Comparison of ENCODE assay signal across 14 cellular contexts in genomic region chr1:194078765-194079164, GRCh38.
DNase-seq lines count a peak whose midpoint lies in the region; ATAC-seq and TF ChIP-seq lines count a peak whose summit lies in the region.
"Had no signal": no experiment of that assay in that cellular context is flagged by ENCODE, and none has a peak within 500 bp of the region (broad histone marks: within the 10 kb centered on the region; RNA-seq: fewer than 3 reads in every experiment).

No MANE protein-coding gene starts in this region.

- no peaks in the 10 kb centered on the region for H3K9me3 Mint-ChIP-seq in HFFc6
- H3K9me3 Mint-ChIP-seq in nephron progenitor cell = peaks cover 15% of the 10 kb centered on the region

- CTCF ChIA-PET in HEK293T (lab: Yijun Ruan, JAX) = no interaction called here

- ATAC-seq in GM18517 (IDR thresholded peaks at IDR 0.05; ENCODE audit: unreplicated experiment) = peak; percentile 51
- ATAC-seq in GM21423 (IDR thresholded peaks at IDR 0.05; ENCODE audit: unreplicated experiment) = peak; percentile 61
- peak; percentile 83 for ATAC-seq in HG02938 (IDR thresholded peaks at IDR 0.05; ENCODE audit: unreplicated experiment)
- ATAC-seq in HG03565 (IDR thresholded peaks at IDR 0.05; ENCODE audit: unreplicated experiment) = peak; percentile 63
- ATAC-seq: activated T-cell treated with anti-CD3 and anti-CD28 coated beads, Interleukin-2, amount 50 U/mL, for 4 hours had no signal

- DNase-seq in HEK293T (ENCODE audit: extremely low spot score) (no peak), HFFc6 (no peak), cerebellar cortex (ENCODE audit: low spot score) (no peak), nephron progenitor cell (no peak)
- DNase-seq: activated CD4-positive, alpha-beta memory T cell treated with anti-CD3 and anti-CD28 coated beads for 36 hours; activated T-cell treated with anti-CD3 and anti-CD28 coated beads, Interleukin-2, amount 50 U/mL, for 4 hours; caudate nucleus; GM23248; NCI-H2029; stimulated activated CD4-positive, alpha-beta T cell treated with anti-CD3 and anti-CD28 coated beads, Interleukin-15, amount 100 ng/mL, for 24 hours had no signal

- H3K27me3 Mint-ChIP-seq in HFFc6 (ENCODE audit: insufficient read depth) (no peaks in the 10 kb centered on the region), nephron progenitor cell (ENCODE audit: low read depth, poor library complexity) (peaks cover 3% of the 10 kb centered on the region)
- H3K27me3 Mint-ChIP-seq: activated CD4-positive, alpha-beta memory T cell treated with anti-CD3 and anti-CD28 coated beads for 36 hours had no signal

- TF ChIP-seq CTCF in HFFc6 (IDR thresholded peaks at IDR 0.05) (no peak), nephron progenitor cell (IDR thresholded peaks at IDR 0.05) (no peak)

- H3K4me1 Mint-ChIP-seq in HFFc6 (ENCODE audit: low read depth) (no peaks in the 10 kb centered on the region), nephron progenitor cell (peaks cover 8% of the 10 kb centered on the region)

- H3K27ac Mint-ChIP-seq in HFFc6 (no peak overlapping the region), nephron progenitor cell (no peak overlapping the region)
- H3K27ac Mint-ChIP-seq: activated CD4-positive, alpha-beta memory T cell treated with anti-CD3 and anti-CD28 coated beads for 36 hours had no signal

- H3K4me3 Mint-ChIP-seq in HFFc6 = no peak overlapping the region
- H3K4me3 Mint-ChIP-seq in nephron progenitor cell = no peak overlapping the region
- H3K4me3 Mint-ChIP-seq: activated CD4-positive, alpha-beta memory T cell treated with anti-CD3 and anti-CD28 coated beads for 36 hours; activated T-cell treated with anti-CD3 and anti-CD28 coated beads, Interleukin-2, amount 50 U/mL, for 4 hours had no signal

- H3K36me3 Mint-ChIP-seq in HFFc6 (ENCODE audit: low read depth) = no peaks in the 10 kb centered on the region
- H3K36me3 Mint-ChIP-seq in nephron progenitor cell (ENCODE audit: low read depth) = no peaks in the 10 kb centered on the region

- POLR2A ChIA-PET in HEK293T (lab: Yijun Ruan, JAX) = no interaction called here

TF ChIP-seq in HEK293T, 16 proteins besides CTCF, POLR2A, EP300 and RAD21:
- TF ChIP-seq SP1 (IDR thresholded peaks at IDR 0.05) (no peak), LEF1 (IDR thresholded peaks at IDR 0.05; ENCODE audit: borderline replicate concordance) (no peak), SUZ12 (IDR thresholded peaks at IDR 0.05) (no peak), FOXK2 (IDR thresholded peaks at IDR 0.05) (no peak), CTBP1 (IDR thresholded peaks at IDR 0.05; ENCODE audit: borderline replicate concordance) (no peak), FOXM1 (IDR thresholded peaks at IDR 0.05; ENCODE audit: borderline replicate concordance) (no peak), HDGF (IDR thresholded peaks at IDR 0.05; ENCODE audit: borderline replicate concordance) (no peak), ELF4 (IDR thresholded peaks at IDR 0.05) (no peak), ZNF384 (IDR thresholded peaks at IDR 0.05) (no peak), ARNT (IDR thresholded peaks at IDR 0.05) (no peak), BHLHE40 (IDR thresholded peaks at IDR 0.05; ENCODE audit: borderline replicate concordance) (no peak)
- TF ChIP-seq, protein P1, sequence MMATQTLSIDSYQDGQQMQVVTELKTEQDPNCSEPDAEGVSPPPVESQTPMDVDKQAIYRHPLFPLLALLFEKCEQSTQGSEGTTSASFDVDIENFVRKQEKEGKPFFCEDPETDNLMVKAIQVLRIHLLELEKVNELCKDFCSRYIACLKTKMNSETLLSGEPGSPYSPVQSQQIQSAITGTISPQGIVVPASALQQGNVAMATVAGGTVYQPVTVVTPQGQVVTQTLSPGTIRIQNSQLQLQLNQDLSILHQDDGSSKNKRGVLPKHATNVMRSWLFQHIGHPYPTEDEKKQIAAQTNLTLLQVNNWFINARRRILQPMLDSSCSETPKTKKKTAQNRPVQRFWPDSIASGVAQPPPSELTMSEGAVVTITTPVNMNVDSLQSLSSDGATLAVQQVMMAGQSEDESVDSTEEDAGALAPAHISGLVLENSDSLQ (IDR thresholded peaks at IDR 0.05) = no peak
